ENCODE assay signal across 22 cellular contexts in the genomic region with DNA sequence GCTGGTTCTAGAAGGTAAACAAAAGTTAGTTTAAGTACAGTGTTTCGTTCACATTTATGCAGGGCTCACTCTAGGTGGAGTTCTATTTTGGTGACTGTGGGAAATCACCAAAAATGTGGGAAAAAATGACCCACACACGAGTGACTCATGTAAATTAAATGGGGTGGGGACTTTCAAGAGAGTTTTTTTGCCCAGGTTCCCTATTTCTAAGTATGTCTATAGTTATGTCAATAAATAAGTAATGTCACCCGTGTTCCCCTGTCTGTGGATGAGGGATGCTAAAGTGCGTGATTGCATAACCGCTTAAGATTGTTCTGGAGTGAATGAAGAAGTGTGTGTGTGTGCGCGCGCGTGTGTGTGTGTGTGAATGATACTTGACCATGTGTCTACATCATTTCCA.
DNase-seq lines count a peak whose midpoint lies in the region; ATAC-seq, FAIRE-seq and TF ChIP-seq lines count a peak whose summit lies in the region.
"Had no signal": no experiment of that assay in that cellular context is flagged by ENCODE, and none has a peak within 500 bp of the region (broad histone marks: within the 10 kb centered on the region; RNA-seq: fewer than 3 reads in every experiment).

No MANE protein-coding gene starts in this region.

- no peaks in the 10 kb centered on the region for H3K36me3 ChIP-seq in H1 (ENCODE audit: control insufficient read depth in 2 of 4, insufficient read depth in 4 of 4, low read length in 3 of 4)
- H3K36me3 ChIP-seq: stomach had no signal

- CTCF ChIA-PET in H1 (lab: Charles Lee; ENCODE audit: partially characterized antibody), result interaction anchor here (0.7 to 1.5 kb wide), 5 partner anchors 14 to 105 kb away, joined by 3 to 7 read pairs (median 3); no protein-coding TSS in a partner anchor

- no peak for TF ChIP-seq POLR2A in H1 (IDR thresholded peaks at IDR 0.05; ENCODE audit: control extremely low read depth in 1 of 2, low read depth in 2 of 2, low read length in 2 of 2)

- peak overlapping the region; percentile 74 for H2BK5ac ChIP-seq in H1 (ENCODE audit: low read depth, low read length)

- TF ChIP-seq EP300 in H1 (IDR thresholded peaks at IDR 0.05; ENCODE audit: borderline replicate concordance in 1 of 2, low read depth in 2 of 2, low read length in 2 of 2), result no peak

- H2AK5ac ChIP-seq in H1 (ENCODE audit: low read depth, low read length), result 0 out of 2 replicates have a peak overlapping the region, but pooled peaks have one; percentile 58

- H3K9ac ChIP-seq in H1 (replicated peaks in 1 of 4; ENCODE audit: extremely low read depth in 1 of 4, low read depth in 3 of 4, low read length in 3 of 4), result no peak overlapping the region
- H3K9ac ChIP-seq: KMS-11 had no signal

- peak overlapping the region; percentile 23; the same call in 1 of the 2 replicates for H3K27ac ChIP-seq in H1 (ENCODE audit: low read depth, low read length)
- H3K27ac ChIP-seq: hepatocyte, KMS-11, stomach had no signal

- no peak overlapping the region for H4K8ac ChIP-seq in H1 (ENCODE audit: extremely low read depth, insufficient read depth, low read length)

- peak overlapping the region; percentile 49 to 64; a peak in 3 of 4 replicates for H3K4me2 ChIP-seq in H1 (ENCODE audit: insufficient read depth in 1 of 2, low read depth in 2 of 2, low read length in 2 of 2)
- H3K4me2 ChIP-seq: hepatocyte, KMS-11 had no signal

- peak overlapping the region; percentile 62; the same call in 1 of the 2 replicates for H2BK12ac ChIP-seq in H1 (ENCODE audit: low read depth, low read length)

- no peaks in the 10 kb centered on the region for H3K9me3 Mint-ChIP-seq in stimulated activated naive CD8-positive, alpha-beta T cell treated with anti-CD3 and anti-CD28 coated beads, Interleukin-15, Interleukin-2, amounts not matched to agents 100 ng/mL and 50 ng/mL, for 24 hours
- H3K9me3 Mint-ChIP-seq in stimulated activated naive CD8-positive, alpha-beta T cell treated with anti-CD3 and anti-CD28 coated beads, Interleukin-15, amount 100 ng/mL, for 72 hours, result no peaks in the 10 kb centered on the region
- H3K9me3 Mint-ChIP-seq: CD8-positive, alpha-beta memory T cell; effector memory CD8-positive, alpha-beta T cell; mesothelial cell of epicardium had no signal

- H3K9me3 ChIP-seq in H1 (ENCODE audit: insufficient read depth in 2 of 2, low read depth in 1 of 2, low read length in 1 of 2), result no peaks in the 10 kb centered on the region
- H3K9me3 ChIP-seq: stomach had no signal

- peak overlapping the region; percentile 83; the same call in 1 of the 2 replicates for H3K18ac ChIP-seq in H1 (ENCODE audit: extremely low read depth, low read length)

- H3K4me3 Mint-ChIP-seq in stimulated activated naive CD8-positive, alpha-beta T cell treated with anti-CD3 and anti-CD28 coated beads, Interleukin-15, Interleukin-2, amounts not matched to agents 100 ng/mL and 50 ng/mL, for 24 hours, result no peak overlapping the region
- H3K4me3 Mint-ChIP-seq in stimulated activated naive CD8-positive, alpha-beta T cell treated with anti-CD3 and anti-CD28 coated beads, Interleukin-15, amount 100 ng/mL, for 72 hours, result no peak overlapping the region
- H3K4me3 Mint-ChIP-seq: CD8-positive, alpha-beta memory T cell; effector memory CD8-positive, alpha-beta T cell; mesothelial cell of epicardium had no signal

- H3K23ac ChIP-seq in H1 (ENCODE audit: insufficient read length), result no peak overlapping the region

- peak overlapping the region; percentile 45 for H3K27ac Mint-ChIP-seq in stimulated activated naive CD8-positive, alpha-beta T cell treated with anti-CD3 and anti-CD28 coated beads, Interleukin-15, Interleukin-2, amounts not matched to agents 100 ng/mL and 50 ng/mL, for 24 hours
- H3K27ac Mint-ChIP-seq in stimulated activated naive CD8-positive, alpha-beta T cell treated with anti-CD3 and anti-CD28 coated beads, Interleukin-15, amount 100 ng/mL, for 72 hours, result no peak overlapping the region
- H3K27ac Mint-ChIP-seq: CD8-positive, alpha-beta memory T cell; effector memory CD8-positive, alpha-beta T cell; mesothelial cell of epicardium had no signal

- no peak overlapping the region for H2AFZ ChIP-seq in H1 (ENCODE audit: low read length)
- H2AFZ ChIP-seq: hepatocyte had no signal

- no peak for FAIRE-seq in H1 (lab: Jason Lieb, UNC)
- FAIRE-seq in GM19239 (lab: Jason Lieb, UNC), result no peak
- FAIRE-seq: kidney, urothelium cell line had no signal

- 75% methylated on average over 9 of the region's 9 CpGs; no CpG with 5 or more reads in 1 of the 2 experiments for WGBS in H1 (ENCODE audit: extremely low coverage in 1 of 2, insufficient coverage in 1 of 2, insufficient read length in 1 of 2, insufficient replicate concordance in 2 of 2, low coverage in 1 of 2, low lambda C conversion rate in 2 of 2, missing lambda C conversion rate in 1 of 2), 2 experiments

- no peaks in the 10 kb centered on the region for H3K27me3 Mint-ChIP-seq in stimulated activated naive CD8-positive, alpha-beta T cell treated with anti-CD3 and anti-CD28 coated beads, Interleukin-15, Interleukin-2, amounts not matched to agents 100 ng/mL and 50 ng/mL, for 24 hours
- H3K27me3 Mint-ChIP-seq in stimulated activated naive CD8-positive, alpha-beta T cell treated with anti-CD3 and anti-CD28 coated beads, Interleukin-15, amount 100 ng/mL, for 72 hours, result no peaks in the 10 kb centered on the region

- H4K5ac ChIP-seq in H1 (ENCODE audit: insufficient read length, low read depth, low read length), result peak overlapping the region; percentile 87

- H3K36me3 Mint-ChIP-seq in stimulated activated naive CD8-positive, alpha-beta T cell treated with anti-CD3 and anti-CD28 coated beads, Interleukin-15, Interleukin-2, amounts not matched to agents 100 ng/mL and 50 ng/mL, for 24 hours (ENCODE audit: low read depth), result no peaks in the 10 kb centered on the region
- H3K36me3 Mint-ChIP-seq: CD8-positive, alpha-beta memory T cell; mesothelial cell of epicardium had no signal

- peak overlapping the region; percentile 27 for H3K4ac ChIP-seq in H1 (replicated peaks; ENCODE audit: insufficient read length, low read depth, low read length)

- no peak for ATAC-seq in stimulated activated naive CD8-positive, alpha-beta T cell treated with anti-CD3 and anti-CD28 coated beads, Interleukin-15, amount 100 ng/mL, for 72 hours
- ATAC-seq in HG03378 (IDR thresholded peaks at IDR 0.05; ENCODE audit: unreplicated experiment) (no peak), GM21515 (IDR thresholded peaks at IDR 0.05; ENCODE audit: unreplicated experiment) (no peak)
- ATAC-seq: effector memory CD8-positive, alpha-beta T cell had no signal

- POLR2A ChIA-PET in H1 (lab: Charles Lee; ENCODE audit: partially characterized antibody), result interaction anchor here (0.9 to 3.5 kb wide), 5 partner anchors 13 to 69 kb away, joined by 3 to 20 read pairs (median 3); a partner anchor contains a TSS

- no peaks in the 10 kb centered on the region for H3K79me1 ChIP-seq in H1 (ENCODE audit: low read depth, low read length)

- DNase-seq in stimulated activated naive CD8-positive, alpha-beta T cell treated with anti-CD3 and anti-CD28 coated beads, Interleukin-15, amount 100 ng/mL, for 72 hours, result no peak
- DNase-seq in NOMO-1 treated with DMSO at 0.1 percent for 48 hours (lab: John Stamatoyannopoulos, UW; ENCODE audit: unreplicated experiment) (peak; percentile 93), H1 (ENCODE audit: low read depth in 1 of 2, low spot score in 2 of 2) (no peak), NCI-H526 treated with DMSO at 0.1 percent for 48 hours (lab: John Stamatoyannopoulos, UW) (no peak), GM19239 (ENCODE audit: insufficient read length, low spot score) (no peak)
- DNase-seq: ACHN; activated CD4-positive, alpha-beta T cell treated with anti-CD3 and anti-CD28 coated beads, Interleukin-2, amount 50 U/mL, for 1 hour; activated naive CD4-positive, alpha-beta T cell treated with Interleukin-2 at 50 U/mL for 16 hours; activated T-cell treated with anti-CD3 and anti-CD28 coated beads for 4 hours; CD8-positive, alpha-beta memory T cell; cerebellar nuclear complex; effector memory CD8-positive, alpha-beta T cell; kidney; SIG-M5; stomach had no signal

- H2BK20ac ChIP-seq in H1 (ENCODE audit: low read length), result peak overlapping the region; percentile 91; the same call in 1 of the 2 replicates

- no peak overlapping the region for H3K56ac ChIP-seq in H1 (replicated peaks; ENCODE audit: insufficient read length, low read depth, low read length)

- peaks cover 14% of the 10 kb centered on the region for H3K4me1 Mint-ChIP-seq in stimulated activated naive CD8-positive, alpha-beta T cell treated with anti-CD3 and anti-CD28 coated beads, Interleukin-15, Interleukin-2, amounts not matched to agents 100 ng/mL and 50 ng/mL, for 24 hours (ENCODE audit: low read depth)
- H3K4me1 Mint-ChIP-seq in stimulated activated naive CD8-positive, alpha-beta T cell treated with anti-CD3 and anti-CD28 coated beads, Interleukin-15, amount 100 ng/mL, for 72 hours, result peaks cover 10% of the 10 kb centered on the region
- H3K4me1 Mint-ChIP-seq: CD8-positive, alpha-beta memory T cell; mesothelial cell of epicardium had no signal

- no peaks in the 10 kb centered on the region for H3K23me2 ChIP-seq in H1 (ENCODE audit: low read depth, low read length)

- H2BK120ac ChIP-seq in H1 (replicated peaks; ENCODE audit: low read depth, low read length), result peak overlapping the region; percentile 85

- TF ChIP-seq RAD21 in H1 (IDR thresholded peaks at IDR 0.05 in 1 of 2, conservative IDR thresholded peaks at IDR 0.05 in 1 of 2; ENCODE audit: low read depth in 2 of 2, low read length in 2 of 2), result no peak

- H3K4me3 ChIP-seq in H1 (ENCODE audit: extremely low read depth in 1 of 4, insufficient read depth in 2 of 4, low read depth in 3 of 4, low read length in 4 of 4), result no peak overlapping the region
- H3K4me3 ChIP-seq: hepatocyte, stomach had no signal

- peaks cover 4 to 30% (median 27%) of the 10 kb centered on the region in 4 experiments for H3K4me1 ChIP-seq in H1 (replicated peaks in 1 of 4; ENCODE audit: control insufficient read depth in 3 of 4, insufficient read depth in 4 of 4, low read length in 3 of 4)

- no peak overlapping the region for H2BK15ac ChIP-seq in H1 (ENCODE audit: low read length)

- H3K27me3 ChIP-seq in H1 (replicated peaks in 1 of 4; ENCODE audit: control insufficient read depth in 3 of 4, extremely low read depth in 1 of 4, insufficient read depth in 3 of 4, low read length in 3 of 4), result no peaks in the 10 kb centered on the region
- H3K27me3 ChIP-seq: hepatocyte, stomach had no signal

- peak overlapping the region; percentile 9 for H4K91ac ChIP-seq in H1 (replicated peaks; ENCODE audit: insufficient read length, low read length)

- H4K20me1 ChIP-seq in H1 (replicated peaks in 1 of 2; ENCODE audit: control insufficient read depth in 1 of 2, insufficient read depth in 2 of 2, low read length in 2 of 2), result no peaks in the 10 kb centered on the region

- no peak overlapping the region for H3K14ac ChIP-seq in H1 (ENCODE audit: insufficient read length)

- no peak for TF ChIP-seq CTCF in H1 (IDR thresholded peaks at IDR 0.05; ENCODE audit: control extremely low read depth in 1 of 3, insufficient read depth in 1 of 3, low read depth in 1 of 3, low read length in 3 of 3)

- H3K79me2 ChIP-seq in H1 (ENCODE audit: control insufficient read depth in 1 of 2, insufficient read depth in 2 of 2, low read length in 2 of 2), result no peaks in the 10 kb centered on the region
- H3K79me2 ChIP-seq: hepatocyte had no signal

TF ChIP-seq in H1, 55 proteins besides CTCF, POLR2A, EP300 and RAD21 (continues in another document):
- TF ChIP-seq CTBP2 (IDR thresholded peaks at IDR 0.05; ENCODE audit: borderline replicate concordance, insufficient read depth, insufficient read length, low read length), result no peak
